ENCODE assay signal across 8 cellular contexts in the genomic region with DNA sequence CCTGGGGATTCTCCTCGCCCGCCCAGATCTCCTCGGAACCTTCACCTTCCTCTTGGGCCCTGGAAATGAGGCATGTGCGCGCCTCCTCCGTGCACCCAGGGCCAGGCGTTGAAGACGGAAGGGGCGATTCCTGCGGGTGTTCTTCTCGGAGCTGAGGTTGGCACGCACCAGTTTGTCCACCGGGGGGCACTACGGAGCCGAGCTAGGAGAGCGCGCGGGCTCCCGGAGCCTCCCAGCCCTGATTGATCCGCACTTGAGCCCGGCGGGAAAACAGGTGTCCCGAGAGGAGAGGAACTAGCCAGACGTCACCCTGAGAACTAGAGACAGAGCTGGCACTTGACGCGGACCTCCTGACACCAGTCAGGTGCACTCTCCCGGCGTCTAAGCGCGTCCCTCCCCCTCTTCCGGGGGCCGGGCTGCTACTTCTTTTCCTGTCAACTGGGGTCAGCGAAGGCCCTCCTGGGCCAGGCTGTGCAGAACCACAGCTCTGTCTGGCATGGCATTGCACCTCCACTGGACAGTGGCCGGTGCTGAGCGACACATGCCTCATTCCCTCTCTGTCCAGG. TPM values are rescaled to one million over a fixed set of nuclear protein-coding genes. Genes with fewer than 3 reads are reported as not detected.
A peak's percentile ranks its signal among the peaks of the same experiment; 100 is the strongest.
DNase-seq lines count a peak whose midpoint lies in the region; ATAC-seq and TF ChIP-seq lines count a peak whose summit lies in the region.

No MANE protein-coding gene starts in this region.

- H3K36me3 ChIP-seq in CD4-positive, CD25-positive, alpha-beta regulatory T cell (ENCODE audit: control insufficient read depth, insufficient read depth, low read length) = no peaks in the 10 kb centered on the region
- H3K36me3 ChIP-seq in Loucy (ENCODE audit: insufficient read depth, low read length) = no peaks in the 10 kb centered on the region

- peak overlapping the region in 1 of 3 donors; percentile 60 for H3K27ac Mint-ChIP-seq in CD4-positive, CD25-positive, alpha-beta regulatory T cell

- peaks cover 9% of the 10 kb centered on the region for H3K4me1 ChIP-seq in CD4-positive, CD25-positive, alpha-beta regulatory T cell (ENCODE audit: control insufficient read depth, insufficient read depth, low read length, poor library complexity, severe bottlenecking)
- H3K4me1 ChIP-seq in Loucy (ENCODE audit: insufficient read depth, low read length, poor library complexity, severe bottlenecking) = peaks cover 13% of the 10 kb centered on the region

- H3K27me3 ChIP-seq in CD4-positive, CD25-positive, alpha-beta regulatory T cell (ENCODE audit: control insufficient read depth, insufficient read depth, low read length) = no peaks in the 10 kb centered on the region
- H3K27me3 ChIP-seq in Loucy (ENCODE audit: insufficient read depth, low read length, poor library complexity, severe bottlenecking) = no peaks in the 10 kb centered on the region

- CTCF ChIA-PET in RWPE1 (lab: Yijun Ruan, JAX) = interaction anchor here (0.5 to 2.2 kb wide), 25 partner anchors 10 to 1448 kb away, joined by 3 to 34 read pairs (median 3); a partner anchor contains a TSS

- no peaks in the 10 kb centered on the region for H3F3A ChIP-seq in Loucy (ENCODE audit: low read depth)

- H3K9ac ChIP-seq in Loucy (ENCODE audit: low read depth, low read length, poor library complexity, severe bottlenecking) = peak overlapping the region; percentile 69

- H2AFZ ChIP-seq in Loucy (ENCODE audit: low read length) = peak overlapping the region; percentile 97

- no peaks in the 10 kb centered on the region for H3K79me2 ChIP-seq in Loucy (ENCODE audit: insufficient read depth, low read length)

- DNase-seq in CD4-positive, CD25-positive, alpha-beta regulatory T cell = peak; percentile 45 to 74 (median 64)
- peak; percentile 84 for DNase-seq in GM20000 (ENCODE audit: low spot score)
- DNase-seq in RWPE1 (ENCODE audit: low spot score) = peak; percentile 77
- peak; percentile 59 for DNase-seq in activated effector memory CD4-positive, alpha-beta T cell treated with Interleukin-2 at 50 U/mL for 16 hours
- peak; percentile 52 for DNase-seq in foreskin melanocyte
- DNase-seq in nucleus accumbens (lab: John Stamatoyannopoulos, UW) = peak in 48 of 56 donors; percentile 17 to 86 (median 58)
- DNase-seq in substantia nigra (lab: John Stamatoyannopoulos, UW) = peak in 43 of 49 donors; percentile 19 to 87 (median 64)

- no peaks in the 10 kb centered on the region for H3K36me3 Mint-ChIP-seq in CD4-positive, CD25-positive, alpha-beta regulatory T cell

- TF ChIP-seq CTCF in GM20000 (IDR thresholded peaks at IDR 0.05; ENCODE audit: extremely low read depth, missing control alignments) (peak; percentile 77), Loucy (conservative IDR thresholded peaks at IDR 0.05; ENCODE audit: low read length) (peak; percentile 84), RWPE1 (conservative IDR thresholded peaks at IDR 0.05; ENCODE audit: low read depth) (peak; percentile 89)

- no peaks in the 10 kb centered on the region for H3K9me2 ChIP-seq in Loucy (replicated peaks; ENCODE audit: low read depth, low read length)

- POLR2A ChIA-PET in RWPE1 (lab: Yijun Ruan, JAX; ENCODE audit: low non-redundant PET) = interaction anchor here (0.6 to 0.9 kb wide), 3 partner anchors 20 to 27 kb away, joined by 3 read pairs; no protein-coding TSS in a partner anchor

- peak overlapping the region; percentile 56 to 91 (median 84) for H3K4me3 Mint-ChIP-seq in CD4-positive, CD25-positive, alpha-beta regulatory T cell

- no peaks in the 10 kb centered on the region for H3K9me3 ChIP-seq in CD4-positive, CD25-positive, alpha-beta regulatory T cell (ENCODE audit: control insufficient read depth in 2 of 2, low read length in 2 of 2)
- no peaks in the 10 kb centered on the region for H3K9me3 ChIP-seq in Loucy (ENCODE audit: insufficient read depth, low read depth, low read length)

- H3K4me2 ChIP-seq in Loucy (ENCODE audit: low read depth, low read length, poor library complexity, severe bottlenecking) = peak overlapping the region; percentile 85

- no peak overlapping the region for H3K27ac ChIP-seq in CD4-positive, CD25-positive, alpha-beta regulatory T cell (ENCODE audit: insufficient read depth, low read length, poor library complexity, severe bottlenecking)
- H3K27ac ChIP-seq in RWPE1 (peak overlapping the region; percentile 86), substantia nigra (ENCODE audit: low read depth, low read length, poor library complexity, severe bottlenecking) (no peak overlapping the region)

- H4K20me1 ChIP-seq in Loucy (ENCODE audit: insufficient read depth, low read length, poor library complexity, severe bottlenecking) = no peaks in the 10 kb centered on the region

- H3K9me3 Mint-ChIP-seq in CD4-positive, CD25-positive, alpha-beta regulatory T cell = no peaks in the 10 kb centered on the region

- peaks cover 0 to 12% (median 6%) of the 10 kb centered on the region in 4 donors for H3K4me1 Mint-ChIP-seq in CD4-positive, CD25-positive, alpha-beta regulatory T cell

- peak overlapping the region; percentile 47 for H3K4me3 ChIP-seq in CD4-positive, CD25-positive, alpha-beta regulatory T cell (ENCODE audit: low read depth, low read length)
- peak overlapping the region; percentile 73 for H3K4me3 ChIP-seq in Loucy (ENCODE audit: low read length, poor library complexity, severe bottlenecking)

- peak; percentile 84 to 87 for ATAC-seq in CD4-positive, CD25-positive, alpha-beta regulatory T cell (ENCODE audit: low read depth in 2 of 2)

- peaks cover 38% of the 10 kb centered on the region for H3K27me3 Mint-ChIP-seq in CD4-positive, CD25-positive, alpha-beta regulatory T cell

RNA-seq across cellular contexts. Expression of a gene that starts 18.3 kb away (rescaled TPM):
- not detected for total RNA-seq in CD4-positive, CD25-positive, alpha-beta regulatory T cell
- polyA plus RNA-seq in CD4-positive, CD25-positive, alpha-beta regulatory T cell = under 1 TPM in 1 of 4 donors, not detected in 3; 0.08 TPM

RNA-seq across cellular contexts. Expression of a gene that starts 21.8 kb away (rescaled TPM):
- total RNA-seq in CD4-positive, CD25-positive, alpha-beta regulatory T cell = not detected
- polyA plus RNA-seq in CD4-positive, CD25-positive, alpha-beta regulatory T cell = not detected
